In the genomic region with DNA sequence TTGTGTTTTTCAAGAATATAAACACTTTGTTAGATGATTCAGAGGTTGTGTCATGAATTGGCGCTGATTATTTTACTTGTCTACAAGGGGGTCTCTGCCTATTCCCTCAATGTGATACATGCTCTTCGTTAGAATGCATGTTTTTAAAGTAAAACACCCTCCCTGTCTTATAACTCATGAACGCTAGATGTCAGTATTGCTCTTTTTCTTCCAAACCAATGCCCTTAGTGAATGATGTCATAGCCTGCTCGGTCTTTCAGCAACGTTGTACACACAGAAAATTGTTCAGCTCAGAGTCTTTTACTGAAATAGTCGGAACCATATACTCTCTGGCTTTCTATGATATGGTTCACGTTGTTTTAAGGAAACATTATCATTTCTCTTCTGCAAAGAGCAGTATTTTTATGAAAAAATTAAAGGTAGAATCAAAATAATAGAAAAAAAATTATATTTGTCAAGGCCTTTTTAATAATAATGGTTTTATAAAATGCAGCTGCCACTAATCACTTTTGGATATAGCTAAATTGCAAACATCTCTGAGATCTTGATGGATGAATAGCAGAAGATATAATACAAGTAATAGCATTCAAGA, we compare ENCODE assay signal across 8 cellular contexts.
DNase-seq lines count a peak whose midpoint lies in the region; TF ChIP-seq lines count a peak whose summit lies in the region.

No MANE protein-coding gene starts in this region.

- H3K9ac ChIP-seq in OCI-LY1 (ENCODE audit: low read length): no peak overlapping the region
- H3K9ac ChIP-seq in liver (ENCODE audit: low read depth in 1 of 2, low read length in 2 of 2): no peak overlapping the region

- H3K27me3 ChIP-seq in OCI-LY1 (ENCODE audit: insufficient read depth, low read length) (no peaks in the 10 kb centered on the region), liver (ENCODE audit: control insufficient read depth in 4 of 4, insufficient read depth in 4 of 4, low read length in 3 of 4) (peaks cover 0 to 6% (median 0%) of the 10 kb centered on the region in 4 donors)

- WGBS in liver: 2% methylated on average over 7 of the region's 7 CpGs

- H3K4me3 ChIP-seq in Jurkat, Clone E6-1 (ENCODE audit: low read length): no peak overlapping the region
- H3K4me3 ChIP-seq in OCI-LY1 (ENCODE audit: low read depth, low read length, poor library complexity, severe bottlenecking): no peak overlapping the region
- no peak overlapping the region for H3K4me3 ChIP-seq in choroid plexus epithelial cell (ENCODE audit: low read depth, low read length)
- H3K4me3 ChIP-seq in liver (ENCODE audit: low read depth in 1 of 3, low read length in 3 of 3): no peak overlapping the region

- no peaks in the 10 kb centered on the region for H3K9me3 ChIP-seq in OCI-LY1 (ENCODE audit: low read length)
- no peaks in the 10 kb centered on the region for H3K9me3 ChIP-seq in liver (ENCODE audit: control insufficient read depth in 4 of 4, low read length in 3 of 4)

- H2AFZ ChIP-seq in OCI-LY1 (ENCODE audit: low read length): no peak overlapping the region

- H3K9me2 ChIP-seq in OCI-LY1 (ENCODE audit: low read depth, low read length): no peaks in the 10 kb centered on the region

- no peaks in the 10 kb centered on the region for H3K79me2 ChIP-seq in OCI-LY1 (ENCODE audit: insufficient read depth, low read length)

- no peaks in the 10 kb centered on the region for H4K20me1 ChIP-seq in OCI-LY1 (ENCODE audit: insufficient read depth, low read length)

- no peak overlapping the region for H3K4me2 ChIP-seq in OCI-LY1 (ENCODE audit: low read length)

- H3K4me1 ChIP-seq in OCI-LY1 (ENCODE audit: insufficient read depth, low read length, severe bottlenecking) (peaks cover 15% of the 10 kb centered on the region), liver (ENCODE audit: control insufficient read depth in 4 of 4, insufficient read depth in 4 of 4, low read length in 3 of 4) (no peaks in the 10 kb centered on the region)

- no peaks in the 10 kb centered on the region for H3F3A ChIP-seq in OCI-LY1 (ENCODE audit: insufficient read depth, low read length)

- H3K27ac ChIP-seq in 22Rv1: no peak overlapping the region
- H3K27ac ChIP-seq in OCI-LY1 (ENCODE audit: low read depth, low read length, poor library complexity, severe bottlenecking): no peak overlapping the region
- H3K27ac ChIP-seq in liver (ENCODE audit: low read depth in 1 of 2, low read length in 2 of 2): no peak overlapping the region

- DNase-seq in GM03348 (ENCODE audit: low spot score) (peak; percentile 78), H4 (ENCODE audit: low spot score) (peak; percentile 80), choroid plexus epithelial cell (ENCODE audit: low read depth) (peak; percentile 85)
- peak; percentile 64 for DNase-seq in Jurkat, Clone E6-1 (ENCODE audit: low read depth, low spot score)
- no peak for DNase-seq in NK-92 treated with Interleukin-12 subunit alpha and Interleukin-12 subunit beta, amount 100 ng/mL, for 24 hours (lab: John Stamatoyannopoulos, UW)

- H3K36me3 ChIP-seq in OCI-LY1 (ENCODE audit: insufficient read depth, low read length) (no peaks in the 10 kb centered on the region), liver (ENCODE audit: control insufficient read depth in 4 of 4, insufficient read depth in 3 of 4, low read depth in 1 of 4, low read length in 3 of 4) (no peaks in the 10 kb centered on the region)

- peak; percentile 89 to 93 for TF ChIP-seq RAD21 in liver (IDR thresholded peaks at IDR 0.05)

- TF ChIP-seq CTCF in 22Rv1 (IDR thresholded peaks at IDR 0.05) (peak; percentile 81), OCI-LY1 (IDR thresholded peaks at IDR 0.05; ENCODE audit: low read length) (peak; percentile 76), choroid plexus epithelial cell (conservative IDR thresholded peaks at IDR 0.05; ENCODE audit: low read depth, low read length) (peak; percentile 77), liver (IDR thresholded peaks at IDR 0.05; ENCODE audit: low read depth, low read length, missing input control) (peak; percentile 74)

TF ChIP-seq in liver, 16 proteins besides CTCF, POLR2A, EP300 and RAD21:
- TF ChIP-seq GABPA (IDR thresholded peaks at IDR 0.05 in 1 of 2, conservative IDR thresholded peaks at IDR 0.05 in 1 of 2) (no peak), EGR1 (IDR thresholded peaks at IDR 0.05; ENCODE audit: low read depth in 2 of 2) (no peak), YY1 (IDR thresholded peaks at IDR 0.05) (no peak), NR2F2 (IDR thresholded peaks at IDR 0.05) (no peak), JUND (IDR thresholded peaks at IDR 0.05) (peak in 1 of 2 donors; percentile 92), RXRA (IDR thresholded peaks at IDR 0.05) (no peak), FOXA2 (IDR thresholded peaks at IDR 0.05) (no peak), SP1 (IDR thresholded peaks at IDR 0.05) (no peak), HNF4G (IDR thresholded peaks at IDR 0.05) (no peak), TAF1 (conservative IDR thresholded peaks at IDR 0.05) (no peak), HNF4A (conservative IDR thresholded peaks at IDR 0.05) (no peak), FOXA1 (IDR thresholded peaks at IDR 0.05) (no peak)
- TF ChIP-seq, protein P1, sequence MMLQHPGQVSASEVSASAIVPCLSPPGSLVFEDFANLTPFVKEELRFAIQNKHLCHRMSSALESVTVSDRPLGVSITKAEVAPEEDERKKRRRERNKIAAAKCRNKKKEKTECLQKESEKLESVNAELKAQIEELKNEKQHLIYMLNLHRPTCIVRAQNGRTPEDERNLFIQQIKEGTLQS (IDR thresholded peaks at IDR 0.05): peak; percentile 69
- TF ChIP-seq, protein P2, sequence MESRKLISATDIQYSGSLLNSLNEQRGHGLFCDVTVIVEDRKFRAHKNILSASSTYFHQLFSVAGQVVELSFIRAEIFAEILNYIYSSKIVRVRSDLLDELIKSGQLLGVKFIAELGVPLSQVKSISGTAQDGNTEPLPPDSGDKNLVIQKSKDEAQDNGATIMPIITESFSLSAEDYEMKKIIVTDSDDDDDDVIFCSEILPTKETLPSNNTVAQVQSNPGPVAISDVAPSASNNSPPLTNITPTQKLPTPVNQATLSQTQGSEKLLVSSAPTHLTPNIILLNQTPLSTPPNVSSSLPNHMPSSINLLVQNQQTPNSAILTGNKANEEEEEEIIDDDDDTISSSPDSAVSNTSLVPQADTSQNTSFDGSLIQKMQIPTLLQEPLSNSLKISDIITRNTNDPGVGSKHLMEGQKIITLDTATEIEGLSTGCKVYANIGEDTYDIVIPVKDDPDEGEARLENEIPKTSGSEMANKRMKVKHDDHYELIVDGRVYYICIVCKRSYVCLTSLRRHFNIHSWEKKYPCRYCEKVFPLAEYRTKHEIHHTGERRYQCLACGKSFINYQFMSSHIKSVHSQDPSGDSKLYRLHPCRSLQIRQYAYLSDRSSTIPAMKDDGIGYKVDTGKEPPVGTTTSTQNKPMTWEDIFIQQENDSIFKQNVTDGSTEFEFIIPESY (IDR thresholded peaks at IDR 0.05): no peak
- TF ChIP-seq, protein P3, sequence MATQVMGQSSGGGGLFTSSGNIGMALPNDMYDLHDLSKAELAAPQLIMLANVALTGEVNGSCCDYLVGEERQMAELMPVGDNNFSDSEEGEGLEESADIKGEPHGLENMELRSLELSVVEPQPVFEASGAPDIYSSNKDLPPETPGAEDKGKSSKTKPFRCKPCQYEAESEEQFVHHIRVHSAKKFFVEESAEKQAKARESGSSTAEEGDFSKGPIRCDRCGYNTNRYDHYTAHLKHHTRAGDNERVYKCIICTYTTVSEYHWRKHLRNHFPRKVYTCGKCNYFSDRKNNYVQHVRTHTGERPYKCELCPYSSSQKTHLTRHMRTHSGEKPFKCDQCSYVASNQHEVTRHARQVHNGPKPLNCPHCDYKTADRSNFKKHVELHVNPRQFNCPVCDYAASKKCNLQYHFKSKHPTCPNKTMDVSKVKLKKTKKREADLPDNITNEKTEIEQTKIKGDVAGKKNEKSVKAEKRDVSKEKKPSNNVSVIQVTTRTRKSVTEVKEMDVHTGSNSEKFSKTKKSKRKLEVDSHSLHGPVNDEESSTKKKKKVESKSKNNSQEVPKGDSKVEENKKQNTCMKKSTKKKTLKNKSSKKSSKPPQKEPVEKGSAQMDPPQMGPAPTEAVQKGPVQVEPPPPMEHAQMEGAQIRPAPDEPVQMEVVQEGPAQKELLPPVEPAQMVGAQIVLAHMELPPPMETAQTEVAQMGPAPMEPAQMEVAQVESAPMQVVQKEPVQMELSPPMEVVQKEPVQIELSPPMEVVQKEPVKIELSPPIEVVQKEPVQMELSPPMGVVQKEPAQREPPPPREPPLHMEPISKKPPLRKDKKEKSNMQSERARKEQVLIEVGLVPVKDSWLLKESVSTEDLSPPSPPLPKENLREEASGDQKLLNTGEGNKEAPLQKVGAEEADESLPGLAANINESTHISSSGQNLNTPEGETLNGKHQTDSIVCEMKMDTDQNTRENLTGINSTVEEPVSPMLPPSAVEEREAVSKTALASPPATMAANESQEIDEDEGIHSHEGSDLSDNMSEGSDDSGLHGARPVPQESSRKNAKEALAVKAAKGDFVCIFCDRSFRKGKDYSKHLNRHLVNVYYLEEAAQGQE (IDR thresholded peaks at IDR 0.05): no peak
